Comparison of ENCODE assay signal across 8 cellular contexts in genomic region chr17:59373879-59374495, GRCh38. TPM values are rescaled to one million over a fixed set of nuclear protein-coding genes. Genes with fewer than 3 reads are reported as not detected.
DNase-seq lines count a peak whose midpoint lies in the region; ATAC-seq and TF ChIP-seq lines count a peak whose summit lies in the region.

No MANE protein-coding gene starts in this region.

- H3K18ac ChIP-seq in mesendoderm (ENCODE audit: low read length), result no peak overlapping the region

- H4K5ac ChIP-seq in mesendoderm (ENCODE audit: low read length), result no peak overlapping the region

- H3K27me3 Mint-ChIP-seq in chondrocyte (ENCODE audit: low read depth), result no peaks in the 10 kb centered on the region

- no TSS peak for BruUV-seq in A673 (replicated peaks; lab: Mats Ljungman, UMichigan)

- no peak overlapping the region for H2BK15ac ChIP-seq in mesendoderm (replicated peaks; ENCODE audit: low read depth)

- H4K8ac ChIP-seq in mesendoderm (ENCODE audit: low read depth, low read length), result no peak overlapping the region

- no CpG with 5 or more reads among the region's 5 CpGs for WGBS in mesendoderm (ENCODE audit: extremely low coverage, insufficient coverage, low lambda C conversion rate)

- H3K23ac ChIP-seq in mesendoderm (ENCODE audit: low read length), result no peak overlapping the region

- H3K27ac ChIP-seq in A673 (ENCODE audit: low read depth, low read length, poor library complexity, severe bottlenecking) (no peak overlapping the region), mesendoderm (ENCODE audit: low read depth, low read length) (no peak overlapping the region)

- H3K4me3 Mint-ChIP-seq in chondrocyte (ENCODE audit: unreplicated experiment), result no peak overlapping the region

- H3K79me2 ChIP-seq in mesendoderm (ENCODE audit: control insufficient read depth, insufficient read depth, low read length), result no peaks in the 10 kb centered on the region

- H3K79me1 ChIP-seq in mesendoderm (ENCODE audit: low read length), result peaks cover 2% of the 10 kb centered on the region

- no peaks in the 10 kb centered on the region for H3K9me3 ChIP-seq in A673 (ENCODE audit: low read depth, low read length, poor library complexity, severe bottlenecking)

- H2BK5ac ChIP-seq in mesendoderm (ENCODE audit: low read length), result no peak overlapping the region

- peaks cover 8% of the 10 kb centered on the region for H3K36me3 Mint-ChIP-seq in chondrocyte (ENCODE audit: low read depth)

- peaks cover 14% of the 10 kb centered on the region for H3K4me1 ChIP-seq in A673 (ENCODE audit: insufficient read depth, low read length, poor library complexity, severe bottlenecking)
- peaks cover 13% of the 10 kb centered on the region for H3K4me1 ChIP-seq in mesendoderm (ENCODE audit: control insufficient read depth, low read depth, low read length)

- H2AK5ac ChIP-seq in mesendoderm (ENCODE audit: low read length), result no peak overlapping the region

- no peak overlapping the region for H3K9ac ChIP-seq in mesendoderm (ENCODE audit: low read length)

- no peak for TF ChIP-seq CTCF in A673 (conservative IDR thresholded peaks at IDR 0.05; ENCODE audit: low read depth, low read length)
- TF ChIP-seq CTCF in chondrocyte (IDR thresholded peaks at IDR 0.05), result no peak

- H3K56ac ChIP-seq in mesendoderm (ENCODE audit: low read length), result no peak overlapping the region

- H3K27ac Mint-ChIP-seq in chondrocyte (ENCODE audit: unreplicated experiment), result peak overlapping the region; percentile 89

- intact Hi-C loops in A673 (cut with micrococcal nuclease; ENCODE audit: unreplicated experiment), result no loop called here

- CTCF ChIA-PET in A673 (lab: Charles Lee), result no interaction called here

- no peak overlapping the region for H3K4me3 ChIP-seq in A673 (ENCODE audit: low read depth, low read length, poor library complexity, severe bottlenecking)
- H3K4me3 ChIP-seq in mesendoderm (ENCODE audit: low read length), result no peak overlapping the region

- no peak overlapping the region for H3K4ac ChIP-seq in mesendoderm (ENCODE audit: low read depth, low read length)

- POLR2A ChIA-PET in A673 (lab: Charles Lee; ENCODE audit: low non-redundant PET), result no interaction called here

- DNase-seq in A673 (ENCODE audit: low spot score), result peak; percentile 57
- DNase-seq in MV-4-11 (lab: John Stamatoyannopoulos, UW), result peak; percentile 82
- no peak for DNase-seq in chondrocyte (ENCODE audit: low spot score)
- DNase-seq in myocyte (ENCODE audit: low read depth), result peak; percentile 46
- DNase-seq in mesendoderm, result no peak
- no peak for DNase-seq in NCI-H128 (lab: John Stamatoyannopoulos, UW; ENCODE audit: unreplicated experiment)

- H3K9me3 Mint-ChIP-seq in chondrocyte (ENCODE audit: low read depth), result peaks cover 6% of the 10 kb centered on the region

- no peak overlapping the region for H3K4me2 ChIP-seq in mesendoderm (ENCODE audit: low read length)

- H3K27me3 ChIP-seq in A673 (replicated peaks; ENCODE audit: insufficient read depth, low read depth, low read length, poor library complexity) (no peaks in the 10 kb centered on the region), mesendoderm (ENCODE audit: insufficient read depth, low read length, poor library complexity) (no peaks in the 10 kb centered on the region)

- ATAC-seq in HG03108 (IDR thresholded peaks at IDR 0.05; ENCODE audit: unreplicated experiment), result no peak
- ATAC-seq in HG03571 (IDR thresholded peaks at IDR 0.05; ENCODE audit: unreplicated experiment), result no peak

- H2BK120ac ChIP-seq in mesendoderm (ENCODE audit: low read depth, low read length), result no peak overlapping the region

- no peaks in the 10 kb centered on the region for H3K36me3 ChIP-seq in A673 (ENCODE audit: insufficient read depth, low read length, poor library complexity, severe bottlenecking)
- H3K36me3 ChIP-seq in mesendoderm (ENCODE audit: control insufficient read depth, insufficient read depth, low read length), result no peaks in the 10 kb centered on the region

- H3K4me1 Mint-ChIP-seq in chondrocyte (ENCODE audit: low read depth), result peaks cover 98% of the 10 kb centered on the region

RNA-seq across cellular contexts. Expression of gene YPEL2, which starts 42.5 kb away (rescaled TPM):
- total RNA-seq in A673 (2021), result 0.60 and 0.96 TPM in 2 replicates
- total RNA-seq in chondrocyte, result 41.9 to 52.2 TPM (median 52.1 TPM) in 3 replicates
- 12.3 and 16.2 TPM in 2 replicates for total RNA-seq in myocyte
- 11.3 TPM for polyA plus RNA-seq in myocyte (2012)
- polyA plus RNA-seq in mesendoderm (2013, experiment 1 of 2), result 3.5 TPM
- 2.9 TPM for polyA plus RNA-seq in mesendoderm (2013, experiment 2 of 2)

Comparison
In these comparisons a context has a peak if more than half of its experiments do, and no peak if none do; other contexts are left out.
1. DNase-seq: peak in A673 (single experiment), MV-4-11 (single experiment) and myocyte (single experiment); none in chondrocyte (single experiment), mesendoderm (single experiment) and NCI-H128 (single experiment).